Comparison of ENCODE assay signal across 30 cellular contexts in the genomic region with DNA sequence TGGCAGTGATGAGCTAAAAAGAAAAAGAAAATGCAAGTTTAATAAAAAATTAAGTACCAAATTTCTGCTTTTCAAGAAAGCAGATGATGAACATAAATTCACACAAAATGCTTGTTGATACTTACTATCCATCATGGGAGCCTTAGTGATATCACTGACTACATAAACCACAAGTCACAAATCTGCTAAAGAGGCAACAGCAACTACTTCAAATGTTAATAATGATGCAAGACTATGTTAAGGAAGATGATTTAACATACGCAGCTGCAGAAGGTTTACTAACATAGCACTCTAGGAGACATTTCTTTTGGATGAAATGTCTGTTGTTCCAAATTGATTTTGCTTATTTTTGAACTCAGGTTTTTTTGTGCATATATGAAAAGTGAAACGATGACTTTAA.
DNase-seq lines count a peak whose midpoint lies in the region; ATAC-seq lines count a peak whose summit lies in the region.
"Had no signal": no experiment of that assay in that cellular context is flagged by ENCODE, and none has a peak within 500 bp of the region (broad histone marks: within the 10 kb centered on the region; RNA-seq: fewer than 3 reads in every experiment).

No MANE protein-coding gene starts in this region.

- no peaks in the 10 kb centered on the region for H3K9me3 ChIP-seq in HUES48 (ENCODE audit: control insufficient read depth, insufficient read depth, low read length)
- H3K9me3 ChIP-seq: BLaER1, breast epithelium, SJSA1, spleen, upper lobe of left lung had no signal

- DNase-seq in activated naive CD4-positive, alpha-beta T cell (lab: John Stamatoyannopoulos, UW): no peak
- no peak for DNase-seq in central memory CD8-positive, alpha-beta T cell (ENCODE audit: low spot score in 2 of 2)
- DNase-seq in stimulated activated naive CD8-positive, alpha-beta T cell treated with anti-CD3 and anti-CD28 coated beads, Interleukin-15, amount 100 ng/mL, for 72 hours: no peak
- DNase-seq in globus pallidus (ENCODE audit: low spot score): no peak
- DNase-seq: activated CD4-positive, alpha-beta T cell treated with anti-CD3 and anti-CD28 coated beads, Interleukin-2, amount 50 U/mL, for 4 hours; activated CD4-positive, CD25-positive, alpha-beta regulatory T cell; activated gamma-delta T cell treated with Interleukin-2 at 50 U/mL for 16 hours; amniotic stem cell; Calu3; effector memory CD4-positive, alpha-beta T cell; foreskin melanocyte; GOT3; Karpas-422; left colon; NCI-H1092 treated with DMSO at 0.1 percent for 48 hours; NCI-H187 treated with DMSO at 0.1 percent for 48 hours; NCI-H526; right cardiac atrium; spleen; substantia nigra; T-cell; upper lobe of left lung had no signal

- H3K9ac ChIP-seq in HUES48 (ENCODE audit: low read depth, low read length): no peak overlapping the region
- H3K9ac ChIP-seq: BLaER1 had no signal

- peak overlapping the region; percentile 10 for H3K27ac Mint-ChIP-seq in activated naive CD4-positive, alpha-beta T cell treated with anti-CD3 and anti-CD28 coated beads, Interleukin-2, amount 50 U/mL, for 24 hours
- H3K27ac Mint-ChIP-seq in central memory CD8-positive, alpha-beta T cell (ENCODE audit: low read depth): no peak overlapping the region
- no peak overlapping the region for H3K27ac Mint-ChIP-seq in stimulated activated naive CD8-positive, alpha-beta T cell treated with anti-CD3 and anti-CD28 coated beads, Interleukin-15, amount 100 ng/mL, for 72 hours

- H3K9me3 Mint-ChIP-seq in activated naive CD4-positive, alpha-beta T cell treated with anti-CD3 and anti-CD28 coated beads, Interleukin-2, amount 50 U/mL, for 24 hours: no peaks in the 10 kb centered on the region
- no peaks in the 10 kb centered on the region for H3K9me3 Mint-ChIP-seq in central memory CD8-positive, alpha-beta T cell
- no peaks in the 10 kb centered on the region for H3K9me3 Mint-ChIP-seq in stimulated activated naive CD8-positive, alpha-beta T cell treated with anti-CD3 and anti-CD28 coated beads, Interleukin-15, amount 100 ng/mL, for 72 hours
- H3K9me3 Mint-ChIP-seq: neural crest cell, T-cell had no signal

- H3K4me1 Mint-ChIP-seq in activated naive CD4-positive, alpha-beta T cell treated with anti-CD3 and anti-CD28 coated beads, Interleukin-2, amount 50 U/mL, for 24 hours: peaks cover 99% of the 10 kb centered on the region
- peaks cover 92% of the 10 kb centered on the region for H3K4me1 Mint-ChIP-seq in central memory CD8-positive, alpha-beta T cell
- H3K4me1 Mint-ChIP-seq in stimulated activated naive CD8-positive, alpha-beta T cell treated with anti-CD3 and anti-CD28 coated beads, Interleukin-15, amount 100 ng/mL, for 72 hours: peaks cover 95% of the 10 kb centered on the region

- peaks cover 58% of the 10 kb centered on the region for H3K4me1 ChIP-seq in HUES48 (ENCODE audit: control insufficient read depth, insufficient read depth, low read length)
- H3K4me1 ChIP-seq: breast epithelium had no signal

- no peaks in the 10 kb centered on the region for H3K27me3 ChIP-seq in HUES48 (ENCODE audit: control insufficient read depth, insufficient read depth, low read length)
- H3K27me3 ChIP-seq: BLaER1, breast epithelium, SJSA1, spleen, upper lobe of left lung had no signal

- H3K36me3 ChIP-seq in HUES48 (ENCODE audit: control insufficient read depth, insufficient read depth, low read length): no peaks in the 10 kb centered on the region
- H3K36me3 ChIP-seq: breast epithelium, SJSA1, upper lobe of left lung had no signal

- H3K27me3 Mint-ChIP-seq in activated naive CD4-positive, alpha-beta T cell treated with anti-CD3 and anti-CD28 coated beads, Interleukin-2, amount 50 U/mL, for 24 hours: no peaks in the 10 kb centered on the region
- no peaks in the 10 kb centered on the region for H3K27me3 Mint-ChIP-seq in central memory CD8-positive, alpha-beta T cell
- no peaks in the 10 kb centered on the region for H3K27me3 Mint-ChIP-seq in stimulated activated naive CD8-positive, alpha-beta T cell treated with anti-CD3 and anti-CD28 coated beads, Interleukin-15, amount 100 ng/mL, for 72 hours
- H3K27me3 Mint-ChIP-seq: T-cell had no signal

- H3K4me3 ChIP-seq in HUES48 (ENCODE audit: low read depth, low read length): 0 out of 2 replicates have a peak overlapping the region, but pooled peaks have one; percentile 12
- H3K4me3 ChIP-seq: BLaER1, breast epithelium, coronary artery, SJSA1, spleen, upper lobe of left lung had no signal

- peaks cover 39% of the 10 kb centered on the region for H3K36me3 Mint-ChIP-seq in activated naive CD4-positive, alpha-beta T cell treated with anti-CD3 and anti-CD28 coated beads, Interleukin-2, amount 50 U/mL, for 24 hours
- peaks cover 29% of the 10 kb centered on the region for H3K36me3 Mint-ChIP-seq in central memory CD8-positive, alpha-beta T cell (ENCODE audit: insufficient read depth)

- no peak overlapping the region for H3K4me3 Mint-ChIP-seq in activated naive CD4-positive, alpha-beta T cell treated with anti-CD3 and anti-CD28 coated beads, Interleukin-2, amount 50 U/mL, for 24 hours
- no peak overlapping the region for H3K4me3 Mint-ChIP-seq in central memory CD8-positive, alpha-beta T cell
- H3K4me3 Mint-ChIP-seq in stimulated activated naive CD8-positive, alpha-beta T cell treated with anti-CD3 and anti-CD28 coated beads, Interleukin-15, amount 100 ng/mL, for 72 hours: no peak overlapping the region
- H3K4me3 Mint-ChIP-seq: neural crest cell had no signal

- ATAC-seq in central memory CD8-positive, alpha-beta T cell (replicated peaks; ENCODE audit: extremely low read depth, poor library complexity, severe bottlenecking): peak; percentile 26
- ATAC-seq in stimulated activated naive CD8-positive, alpha-beta T cell treated with anti-CD3 and anti-CD28 coated beads, Interleukin-15, amount 100 ng/mL, for 72 hours: peak; percentile 44
- ATAC-seq in GM18870 (IDR thresholded peaks at IDR 0.05; ENCODE audit: unreplicated experiment): no peak
- ATAC-seq: left colon, T-cell had no signal

- H3K27ac ChIP-seq in HUES48 (ENCODE audit: low read depth, low read length): no peak overlapping the region
- H3K27ac ChIP-seq: BLaER1, breast epithelium, coronary artery, SJSA1, spleen, upper lobe of left lung had no signal
